Comparison of ENCODE assay signal across 23 cellular contexts in the genomic region with DNA sequence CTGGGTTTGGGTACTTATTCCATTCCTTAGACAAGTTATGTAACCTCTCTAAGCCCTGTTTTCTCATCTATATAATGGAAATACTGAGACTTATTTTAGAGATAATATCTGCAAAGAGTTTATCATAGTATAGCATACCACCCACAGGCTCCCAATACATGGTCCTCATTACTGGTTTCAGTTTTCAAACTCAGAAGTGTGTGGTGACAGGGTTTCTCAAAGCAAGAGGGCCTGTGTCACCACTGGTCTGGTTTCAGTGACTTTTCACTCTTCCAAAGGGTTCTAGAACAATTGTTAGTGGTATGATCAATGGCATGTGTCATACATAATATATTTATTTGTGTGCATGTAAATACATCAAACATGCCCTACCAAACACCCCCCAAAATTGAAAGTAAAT.
"Had no signal": no experiment of that assay in that cellular context is flagged by ENCODE, and none has a peak within 500 bp of the region (broad histone marks: within the 10 kb centered on the region; RNA-seq: fewer than 3 reads in every experiment).

No MANE protein-coding gene starts in this region.

- H3K36me3 Mint-ChIP-seq: activated CD4-positive, alpha-beta memory T cell treated with anti-CD3 and anti-CD28 coated beads for 36 hours; brain had no signal

- H3K27ac Mint-ChIP-seq: activated CD4-positive, alpha-beta memory T cell treated with anti-CD3 and anti-CD28 coated beads for 36 hours; activated CD4-positive, alpha-beta T cell treated with anti-CD3 and anti-CD28 coated beads, Interleukin-2, amount 10 ng/mL, durations not matched to agents 7 days and 5 days; activated naive CD4-positive, alpha-beta T cell treated with anti-CD3 and anti-CD28 coated beads, Interleukin-2, amount 50 U/mL, for 24 hours; WTC11 had no signal

- FAIRE-seq: astrocyte, K562 had no signal

- DNase-seq: activated CD4-positive, alpha-beta memory T cell treated with anti-CD3 and anti-CD28 coated beads for 36 hours; activated CD4-positive, alpha-beta T cell treated with anti-CD3 and anti-CD28 coated beads, Interleukin-2, amount 10 ng/mL, durations not matched to agents 7 days and 5 days; activated CD4-positive, CD25-positive, alpha-beta regulatory T cell treated with anti-CD3 and anti-CD28 coated beads, Interleukin-2, amount 50 U/mL, for 72 hours; activated effector memory CD4-positive, alpha-beta T cell treated with Interleukin-2 at 50 U/mL for 16 hours; activated naive CD4-positive, alpha-beta T cell; amygdala; Karpas-422; NCI-H1105 treated with DMSO at 0.1 percent for 48 hours; NCI-H1436 treated with DMSO at 0.1 percent for 48 hours; NCI-H187; NCI-H510A treated with DMSO at 0.1 percent for 48 hours; Peyer's patch; Right ventricle myocardium superior; SK-N-SH; T-helper 1 cell had no signal

- H3K4me3 Mint-ChIP-seq: activated CD4-positive, alpha-beta memory T cell treated with anti-CD3 and anti-CD28 coated beads for 36 hours; activated CD4-positive, alpha-beta T cell treated with anti-CD3 and anti-CD28 coated beads, Interleukin-2, amount 10 ng/mL, durations not matched to agents 7 days and 5 days; activated naive CD4-positive, alpha-beta T cell treated with anti-CD3 and anti-CD28 coated beads, Interleukin-2, amount 50 U/mL, for 24 hours; brain; central memory CD8-positive, alpha-beta T cell; WTC11 had no signal

- H3K4me3 ChIP-seq: K562, Peyer's patch had no signal

- H3K9me3 Mint-ChIP-seq: central memory CD8-positive, alpha-beta T cell had no signal

- H3K27ac ChIP-seq: Peyer's patch, RWPE1, SJCRH30 had no signal

- H3K9me3 ChIP-seq: Peyer's patch, SJCRH30 had no signal

- H3K4me2 ChIP-seq: SK-N-SH had no signal

- H3K27me3 Mint-ChIP-seq: activated CD4-positive, alpha-beta memory T cell treated with anti-CD3 and anti-CD28 coated beads for 36 hours; central memory CD8-positive, alpha-beta T cell had no signal

- H3K4me1 ChIP-seq: Peyer's patch had no signal

- H3K4me1 Mint-ChIP-seq: activated naive CD4-positive, alpha-beta T cell treated with anti-CD3 and anti-CD28 coated beads, Interleukin-2, amount 50 U/mL, for 24 hours; WTC11 had no signal

- H3K27me3 ChIP-seq: Peyer's patch, SJCRH30 had no signal

- H3K9ac ChIP-seq: SK-N-SH had no signal

- ATAC-seq: K562, WTC11 had no signal

- H3K36me3 ChIP-seq: Peyer's patch, SJCRH30 had no signal
